1 cellular context compared by ENCODE assay signal in the genomic region with DNA sequence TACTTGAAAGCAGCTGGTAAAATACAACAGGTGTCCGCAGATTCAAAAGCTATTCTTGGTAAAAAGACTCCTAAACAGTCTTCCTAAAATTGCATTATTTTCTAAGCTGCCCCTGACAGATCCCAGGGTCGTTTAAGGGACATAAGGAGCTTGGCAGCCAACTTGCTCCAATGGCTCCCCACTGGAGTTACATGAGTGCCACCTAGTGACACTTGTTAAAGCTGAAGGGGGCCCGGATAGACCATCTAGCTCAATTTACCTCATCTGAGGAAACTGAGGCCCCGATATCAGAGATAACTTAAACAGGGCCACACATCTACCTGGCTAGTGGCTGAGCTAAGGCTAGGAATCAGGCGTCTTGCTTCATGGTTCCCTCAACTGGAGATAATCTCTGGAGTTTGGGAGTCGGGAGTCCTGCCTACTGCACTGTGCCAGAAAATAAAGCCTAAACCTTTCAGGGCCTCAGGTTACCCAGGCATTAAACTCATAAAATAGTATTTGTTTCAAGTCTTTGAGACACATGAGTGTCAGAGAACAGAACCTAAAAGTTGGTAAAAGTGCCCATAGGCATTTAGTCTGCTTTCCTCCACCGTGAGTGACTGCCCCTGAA.
TF ChIP-seq lines count a peak whose summit lies in the region.

No MANE protein-coding gene starts in this region.

TF ChIP-seq in GM12878, 131 proteins besides CTCF, POLR2A, EP300 and RAD21:
- TF ChIP-seq POU2F2 (IDR thresholded peaks at IDR 0.05; ENCODE audit: borderline replicate concordance, low read depth, low read length) = no peak
- peak; percentile 83 for TF ChIP-seq YY1 (IDR thresholded peaks at IDR 0.05; ENCODE audit: low read depth, low read length)
- no peak for TF ChIP-seq SRF (IDR thresholded peaks at IDR 0.05; ENCODE audit: low read depth in 2 of 2, low read length in 2 of 2)
- TF ChIP-seq FOXM1 (IDR thresholded peaks at IDR 0.05; ENCODE audit: low read depth, low read length) = peak; percentile 36; the same call in 1 of the 2 replicates
- no peak for TF ChIP-seq WRNIP1 (IDR thresholded peaks at IDR 0.05; ENCODE audit: borderline replicate concordance, low read depth, low read length)
- TF ChIP-seq BMI1 (IDR thresholded peaks at IDR 0.05; ENCODE audit: borderline replicate concordance) = no peak
- TF ChIP-seq MEF2B (IDR thresholded peaks at IDR 0.05; ENCODE audit: partially characterized antibody, poor library complexity, severe bottlenecking) = no peak
- TF ChIP-seq SMC3 (IDR thresholded peaks at IDR 0.05; ENCODE audit: borderline replicate concordance, low read length) = peak; percentile 95
